2 cellular contexts compared by ENCODE assay signal in the genomic region with DNA sequence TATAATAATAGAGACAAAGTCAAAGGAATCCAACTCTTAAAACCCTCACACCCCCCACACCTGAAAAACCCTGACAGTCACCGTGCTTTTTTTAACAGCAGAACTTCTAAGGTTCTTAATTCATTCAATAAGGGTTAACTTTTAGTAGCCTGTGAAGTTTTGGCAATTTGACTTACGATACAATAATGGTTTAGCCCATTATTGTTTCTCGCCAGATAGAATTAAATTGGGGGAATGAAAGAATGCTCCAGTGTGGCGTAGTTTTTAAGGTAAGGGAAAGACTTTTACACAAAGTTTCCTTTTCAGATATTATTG.
TF ChIP-seq lines count a peak whose summit lies in the region.

No MANE protein-coding gene starts in this region.

TF ChIP-seq in IMR-90, 13 proteins besides CTCF, POLR2A, EP300 and RAD21 (continued from another document):
- TF ChIP-seq SMC3 (IDR thresholded peaks at IDR 0.05; ENCODE audit: low read depth, low read length) (no peak), RCOR1 (IDR thresholded peaks at IDR 0.05; ENCODE audit: insufficient replicate concordance, low read length) (no peak), NFE2L2 (IDR thresholded peaks at IDR 0.05; ENCODE audit: low read depth, low read length) (no peak), MAFK (IDR thresholded peaks at IDR 0.05; ENCODE audit: low read depth, low read length) (no peak), USF2 (IDR thresholded peaks at IDR 0.05; ENCODE audit: low read depth, low read length) (no peak), CHD1 (IDR thresholded peaks at IDR 0.05; ENCODE audit: low read depth, low read length) (no peak), MAZ (IDR thresholded peaks at IDR 0.05; ENCODE audit: borderline replicate concordance, low read depth, low read length) (no peak), FOS (IDR thresholded peaks at IDR 0.05; ENCODE audit: low read depth, low read length) (no peak), CEBPB (IDR thresholded peaks at IDR 0.05; ENCODE audit: low read depth, low read length) (no peak), BHLHE40 (IDR thresholded peaks at IDR 0.05; ENCODE audit: low read depth, low read length) (no peak), RFX5 (IDR thresholded peaks at IDR 0.05; ENCODE audit: low read depth, low read length) (no peak)
- TF ChIP-seq, protein P1, sequence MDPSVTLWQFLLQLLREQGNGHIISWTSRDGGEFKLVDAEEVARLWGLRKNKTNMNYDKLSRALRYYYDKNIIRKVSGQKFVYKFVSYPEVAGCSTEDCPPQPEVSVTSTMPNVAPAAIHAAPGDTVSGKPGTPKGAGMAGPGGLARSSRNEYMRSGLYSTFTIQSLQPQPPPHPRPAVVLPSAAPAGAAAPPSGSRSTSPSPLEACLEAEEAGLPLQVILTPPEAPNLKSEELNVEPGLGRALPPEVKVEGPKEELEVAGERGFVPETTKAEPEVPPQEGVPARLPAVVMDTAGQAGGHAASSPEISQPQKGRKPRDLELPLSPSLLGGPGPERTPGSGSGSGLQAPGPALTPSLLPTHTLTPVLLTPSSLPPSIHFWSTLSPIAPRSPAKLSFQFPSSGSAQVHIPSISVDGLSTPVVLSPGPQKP (IDR thresholded peaks at IDR 0.05; ENCODE audit: borderline replicate concordance, low read depth, low read length): no peak

TF ChIP-seq in neural cell, 6 proteins besides CTCF, POLR2A, EP300 and RAD21:
- TF ChIP-seq MXI1 (conservative IDR thresholded peaks at IDR 0.05; ENCODE audit: poor library complexity, severe bottlenecking): no peak
- no peak for TF ChIP-seq REST (IDR thresholded peaks at IDR 0.05; ENCODE audit: borderline replicate concordance)
- no peak for TF ChIP-seq SMC3 (conservative IDR thresholded peaks at IDR 0.05; ENCODE audit: poor library complexity)
- TF ChIP-seq EZH2 (IDR thresholded peaks at IDR 0.05; ENCODE audit: borderline replicate concordance, insufficient read depth, low read length, poor library complexity, severe bottlenecking): no peak
TF ChIP-seq in neural cell: peak in this region for 0.
